In genomic region chr10:29725133-29725720, GRCh38 we compare ENCODE assay signal across 11 cellular contexts.
DNase-seq lines count a peak whose midpoint lies in the region; ATAC-seq, FAIRE-seq and TF ChIP-seq lines count a peak whose summit lies in the region.
"Had no signal": no experiment of that assay in that cellular context is flagged by ENCODE, and none has a peak within 500 bp of the region (broad histone marks: within the 10 kb centered on the region; RNA-seq: fewer than 3 reads in every experiment).

No MANE protein-coding gene starts in this region.

- H3K4me3 ChIP-seq in H1 (ENCODE audit: extremely low read depth in 1 of 4, insufficient read depth in 2 of 4, low read depth in 3 of 4, low read length in 4 of 4), result no peak overlapping the region
- H3K4me3 ChIP-seq: skin epidermis had no signal

- no peak overlapping the region for H3K27ac Mint-ChIP-seq in osteocyte (ENCODE audit: unreplicated experiment)

- no peak overlapping the region for H3K56ac ChIP-seq in H1 (replicated peaks; ENCODE audit: insufficient read length, low read depth, low read length)

- no peak for ATAC-seq in HG03342 (IDR thresholded peaks at IDR 0.05; ENCODE audit: unreplicated experiment)

- H3K79me1 ChIP-seq in H1 (ENCODE audit: low read depth, low read length), result peaks cover 3% of the 10 kb centered on the region; the same call in 1 of the 2 replicates

- no peak overlapping the region for H2BK5ac ChIP-seq in H1 (ENCODE audit: low read depth, low read length)

- H2BK20ac ChIP-seq in H1 (ENCODE audit: low read length), result 0 out of 2 replicates have a peak overlapping the region, but pooled peaks have one; percentile 32

- H3K4me1 ChIP-seq in H1 (replicated peaks in 1 of 4; ENCODE audit: control insufficient read depth in 3 of 4, insufficient read depth in 4 of 4, low read length in 3 of 4), result peaks cover 5 to 12% (median 9%) of the 10 kb centered on the region in 4 experiments; a peak in 5 of 7 replicates

- no peak for TF ChIP-seq EP300 in H1 (IDR thresholded peaks at IDR 0.05; ENCODE audit: borderline replicate concordance in 1 of 2, low read depth in 2 of 2, low read length in 2 of 2)

- H3K4me2 ChIP-seq in H1 (ENCODE audit: insufficient read depth in 1 of 2, low read depth in 2 of 2, low read length in 2 of 2), result no peak overlapping the region

- DNase-seq in AML-193 (lab: John Stamatoyannopoulos, UW) (peak; percentile 11 to 22), NCI-H226 (peak; percentile 26), H1 (ENCODE audit: low read depth in 1 of 2, low spot score in 2 of 2) (no peak), mucosa of gallbladder (ENCODE audit: low spot score) (peak; percentile 26), osteocyte (ENCODE audit: extremely low spot score, unreplicated experiment) (no peak)
- no peak for DNase-seq in activated T-cell treated with anti-CD3 and anti-CD28 coated beads, Interleukin-2, amount 50 U/mL, for 48 hours
- DNase-seq in stimulated activated naive CD4-positive, alpha-beta T cell treated with Interleukin-2 at 50 U/mL for 16 hours (lab: John Stamatoyannopoulos, UW), result no peak
- DNase-seq: activated CD4-positive, alpha-beta T cell treated with anti-CD3 and anti-CD28 coated beads, Interleukin-2, amount 50 U/mL, for 1 hour had no signal

- peaks cover 0 to 27% of the 10 kb centered on the region in 2 experiments; a peak in 2 of 4 replicates for H3K79me2 ChIP-seq in H1 (ENCODE audit: control insufficient read depth in 1 of 2, insufficient read depth in 2 of 2, low read length in 2 of 2)

- no peak for TF ChIP-seq CTCF in H1 (IDR thresholded peaks at IDR 0.05; ENCODE audit: control extremely low read depth in 1 of 3, insufficient read depth in 1 of 3, low read depth in 1 of 3, low read length in 3 of 3)
- TF ChIP-seq CTCF in osteocyte (IDR thresholded peaks at IDR 0.05), result no peak

- H3K4ac ChIP-seq in H1 (replicated peaks; ENCODE audit: insufficient read length, low read depth, low read length), result no peak overlapping the region

- H3K9me3 Mint-ChIP-seq in osteocyte (ENCODE audit: unreplicated experiment), result no peaks in the 10 kb centered on the region
- H3K9me3 Mint-ChIP-seq: central memory CD8-positive, alpha-beta T cell had no signal

- H3K27ac ChIP-seq in H1 (ENCODE audit: low read depth, low read length), result no peak overlapping the region

- no peak overlapping the region; the same call in 1 of the 2 replicates for H3K18ac ChIP-seq in H1 (ENCODE audit: extremely low read depth, low read length)

- no peak overlapping the region for H2BK120ac ChIP-seq in H1 (replicated peaks; ENCODE audit: low read depth, low read length)

- H3K36me3 ChIP-seq in H1 (ENCODE audit: control insufficient read depth in 2 of 4, insufficient read depth in 4 of 4, low read length in 3 of 4), result no peaks in the 10 kb centered on the region; a peak in 1 of 8 replicates

- H3K14ac ChIP-seq in H1 (ENCODE audit: insufficient read length), result no peak overlapping the region

- peaks cover 2% of the 10 kb centered on the region; the same call in 1 of the 2 replicates for H3K23me2 ChIP-seq in H1 (ENCODE audit: low read depth, low read length)

- no peaks in the 10 kb centered on the region for H3K27me3 Mint-ChIP-seq in osteocyte (ENCODE audit: unreplicated experiment)
- H3K27me3 Mint-ChIP-seq: central memory CD8-positive, alpha-beta T cell had no signal

- no peak overlapping the region for H3K23ac ChIP-seq in H1 (ENCODE audit: insufficient read length)

- 0 out of 4 replicates have a peak, but pooled peaks cover 3 to 9% of the 10 kb centered on the region in 2 experiments for H3K9me3 ChIP-seq in H1 (ENCODE audit: insufficient read depth in 2 of 2, low read depth in 1 of 2, low read length in 1 of 2)

- H2AFZ ChIP-seq in H1 (ENCODE audit: low read length), result no peak overlapping the region

- no peak for TF ChIP-seq POLR2A in H1 (IDR thresholded peaks at IDR 0.05; ENCODE audit: control extremely low read depth in 1 of 2, low read depth in 2 of 2, low read length in 2 of 2)

- CTCF ChIA-PET in H1 (lab: Charles Lee; ENCODE audit: partially characterized antibody), result interaction anchor here (0.6 to 1.2 kb wide), 4 partner anchors 11 to 1205 kb away, joined by 3 read pairs; no protein-coding TSS in a partner anchor

- no peak overlapping the region for H2BK12ac ChIP-seq in H1 (ENCODE audit: low read depth, low read length)

- H3K27me3 ChIP-seq in H1 (replicated peaks in 1 of 4; ENCODE audit: control insufficient read depth in 3 of 4, extremely low read depth in 1 of 4, insufficient read depth in 3 of 4, low read length in 3 of 4), result no peaks in the 10 kb centered on the region

- no peaks in the 10 kb centered on the region for H4K20me1 ChIP-seq in H1 (replicated peaks in 1 of 2; ENCODE audit: control insufficient read depth in 1 of 2, insufficient read depth in 2 of 2, low read length in 2 of 2)

- FAIRE-seq in H1 (lab: Jason Lieb, UNC), result no peak

- TF ChIP-seq RAD21 in H1 (IDR thresholded peaks at IDR 0.05 in 1 of 2, conservative IDR thresholded peaks at IDR 0.05 in 1 of 2; ENCODE audit: low read depth in 2 of 2, low read length in 2 of 2), result no peak

- POLR2A ChIA-PET in H1 (lab: Charles Lee; ENCODE audit: partially characterized antibody), result interaction anchor here (1.0 kb wide), 1 partner anchor 19 kb away, joined by 3 read pairs; no protein-coding TSS in a partner anchor

- no peak overlapping the region for H4K91ac ChIP-seq in H1 (replicated peaks; ENCODE audit: insufficient read length, low read length)

- H3K4me3 Mint-ChIP-seq in osteocyte (ENCODE audit: unreplicated experiment), result no peak overlapping the region
- H3K4me3 Mint-ChIP-seq: central memory CD8-positive, alpha-beta T cell had no signal

- H3K36me3 Mint-ChIP-seq in osteocyte (ENCODE audit: unreplicated experiment), result peaks cover 17% of the 10 kb centered on the region

- H3K4me1 Mint-ChIP-seq in osteocyte (ENCODE audit: unreplicated experiment), result peaks cover 43% of the 10 kb centered on the region

- WGBS in H1 (ENCODE audit: extremely low coverage in 1 of 2, insufficient coverage in 1 of 2, insufficient read length in 1 of 2, insufficient replicate concordance in 2 of 2, low coverage in 1 of 2, low lambda C conversion rate in 2 of 2, missing lambda C conversion rate in 1 of 2), 2 experiments, result 94% methylated on average over 6 of the region's 6 CpGs; no CpG with 5 or more reads in 1 of the 2 experiments

- H4K8ac ChIP-seq in H1 (ENCODE audit: extremely low read depth, insufficient read depth, low read length), result no peak overlapping the region

- no peak overlapping the region for H2AK5ac ChIP-seq in H1 (ENCODE audit: low read depth, low read length)

- no peak overlapping the region for H2BK15ac ChIP-seq in H1 (ENCODE audit: low read length)

- H4K5ac ChIP-seq in H1 (ENCODE audit: insufficient read length, low read depth, low read length), result no peak overlapping the region

- no peak overlapping the region for H3K9ac ChIP-seq in H1 (replicated peaks in 1 of 4; ENCODE audit: extremely low read depth in 1 of 4, low read depth in 3 of 4, low read length in 3 of 4)

TF ChIP-seq in H1, 55 proteins besides CTCF, POLR2A, EP300 and RAD21:
- TF ChIP-seq ATF3 (IDR thresholded peaks at IDR 0.05; ENCODE audit: insufficient read depth, low read depth, low read length) (no peak), NRF1 (IDR thresholded peaks at IDR 0.05; ENCODE audit: low read depth, low read length) (no peak), TAF1 (IDR thresholded peaks at IDR 0.05; ENCODE audit: low read depth, low read length) (no peak)

Comparison
In these comparisons a context has a peak if more than half of its experiments do, and no peak if none do; other contexts are left out.
1. DNase-seq: peak in AML-193 (2 of 2), NCI-H226 (single experiment) and mucosa of gallbladder (single experiment); none in H1 (0 of 2), activated T-cell treated with anti-CD3 and anti-CD28 coated beads, Interleukin-2, amount 50 U/mL, for 48 hours (0 of 2), osteocyte (single experiment) and stimulated activated naive CD4-positive, alpha-beta T cell treated with Interleukin-2 at 50 U/mL for 16 hours (single experiment).